Comparison of ENCODE assay signal across 14 cellular contexts in genomic region chr12:46477541-46477940, GRCh38.
"Had no signal": no experiment of that assay in that cellular context is flagged by ENCODE, and none has a peak within 500 bp of the region (broad histone marks: within the 10 kb centered on the region; RNA-seq: fewer than 3 reads in every experiment).

No MANE protein-coding gene starts in this region.

- ATAC-seq: activated CD4-positive, CD25-positive, alpha-beta regulatory T cell treated with anti-CD3 and anti-CD28 coated beads, Interleukin-2, amount 50 U/mL, for 24 hours; activated CD8-positive, alpha-beta memory T cell treated with anti-CD3 and anti-CD28 coated beads, Interleukin-2, amount 10 ng/mL, durations not matched to agents 7 days and 5 days; activated naive CD4-positive, alpha-beta T cell treated with anti-CD3 and anti-CD28 coated beads, Interleukin-2, amount 50 U/mL, for 72 hours had no signal

- DNase-seq: activated CD4-positive, alpha-beta memory T cell treated with anti-CD3 and anti-CD28 coated beads for 36 hours; activated CD8-positive, alpha-beta memory T cell treated with anti-CD3 and anti-CD28 coated beads, Interleukin-2, amount 10 ng/mL, durations not matched to agents 7 days and 5 days; activated gamma-delta T cell; activated T-cell treated with anti-CD3 and anti-CD28 coated beads, Interleukin-2, amount 50 U/mL, for 1 hour; islet precursor cell; stimulated activated CD4-positive, alpha-beta T cell treated with anti-CD3 and anti-CD28 coated beads, Interleukin-2, amount 100 ng/mL, for 48 hours; stimulated activated naive CD4-positive, alpha-beta T cell; substantia nigra; uterus had no signal

- H3K27ac ChIP-seq: cardiac muscle cell, tibial nerve, uterus had no signal

- H3K27ac Mint-ChIP-seq: activated CD4-positive, alpha-beta memory T cell treated with anti-CD3 and anti-CD28 coated beads for 36 hours; activated CD8-positive, alpha-beta memory T cell treated with anti-CD3 and anti-CD28 coated beads, Interleukin-2, amount 10 ng/mL, durations not matched to agents 7 days and 5 days; activated naive CD4-positive, alpha-beta T cell treated with anti-CD3 and anti-CD28 coated beads, Interleukin-2, amount 50 U/mL, for 72 hours had no signal

- H3K27me3 ChIP-seq: cardiac muscle cell, tibial nerve, uterus had no signal

- H3K27me3 Mint-ChIP-seq: activated CD4-positive, alpha-beta memory T cell treated with anti-CD3 and anti-CD28 coated beads for 36 hours; activated CD8-positive, alpha-beta memory T cell treated with anti-CD3 and anti-CD28 coated beads, Interleukin-2, amount 10 ng/mL, durations not matched to agents 7 days and 5 days had no signal

- H3K36me3 Mint-ChIP-seq: activated CD4-positive, alpha-beta memory T cell treated with anti-CD3 and anti-CD28 coated beads for 36 hours; activated naive CD4-positive, alpha-beta T cell treated with anti-CD3 and anti-CD28 coated beads, Interleukin-2, amount 50 U/mL, for 72 hours had no signal

- H3K36me3 ChIP-seq: cardiac muscle cell, tibial nerve, uterus had no signal

- H3K4me3 ChIP-seq: cardiac muscle cell, lung, tibial nerve, uterus had no signal

- H3K4me3 Mint-ChIP-seq: activated CD4-positive, alpha-beta memory T cell treated with anti-CD3 and anti-CD28 coated beads for 36 hours; activated CD8-positive, alpha-beta memory T cell treated with anti-CD3 and anti-CD28 coated beads, Interleukin-2, amount 10 ng/mL, durations not matched to agents 7 days and 5 days had no signal

- H3K9me3 Mint-ChIP-seq: activated CD4-positive, alpha-beta memory T cell treated with anti-CD3 and anti-CD28 coated beads for 36 hours had no signal

- H3K9me3 ChIP-seq: tibial nerve, uterus had no signal
